19 cellular contexts compared by ENCODE assay signal in the genomic region with DNA sequence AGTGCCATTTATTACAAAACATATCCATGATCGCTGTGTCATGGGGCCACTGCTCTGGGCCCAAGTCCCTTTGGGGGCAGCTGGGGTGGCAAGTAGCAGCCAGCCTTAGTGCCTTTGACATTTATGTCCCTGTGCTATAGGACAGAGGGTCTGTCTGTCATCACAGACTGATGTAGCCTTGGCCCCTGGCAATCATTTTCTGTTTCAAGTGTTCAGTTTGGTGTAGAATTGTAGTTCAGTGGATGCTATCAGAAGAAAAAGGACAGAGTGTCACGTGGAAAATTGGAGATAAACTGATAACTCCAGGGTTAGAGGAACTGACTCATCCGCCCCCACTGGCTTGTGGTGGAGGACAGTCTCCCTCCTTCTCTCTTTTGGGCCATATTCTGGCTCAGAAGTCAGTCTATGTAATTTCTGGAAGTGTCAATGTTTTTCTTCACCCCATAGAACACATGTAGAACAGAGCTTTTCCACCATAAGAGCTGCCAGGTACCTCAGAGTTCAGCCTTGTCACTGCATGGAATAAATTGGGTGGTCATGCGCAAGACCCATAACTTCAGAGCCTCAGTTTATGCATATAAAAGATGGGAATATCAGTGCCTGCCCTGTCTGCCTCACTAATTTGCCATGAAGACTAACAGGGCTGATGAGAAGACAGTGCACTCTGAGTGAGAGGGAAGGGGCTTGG. TPM values are rescaled to one million over a fixed set of nuclear protein-coding genes. Genes with fewer than 3 reads are reported as not detected.
A peak's percentile ranks its signal among the peaks of the same experiment; 100 is the strongest.
DNase-seq lines count a peak whose midpoint lies in the region; ATAC-seq and TF ChIP-seq lines count a peak whose summit lies in the region.
"Had no signal": no experiment of that assay in that cellular context is flagged by ENCODE, and none has a peak within 500 bp of the region (broad histone marks: within the 10 kb centered on the region; RNA-seq: fewer than 3 reads in every experiment).

No MANE protein-coding gene starts in this region.

- no peak overlapping the region for H3K18ac ChIP-seq in mesendoderm (ENCODE audit: low read length)

- H4K5ac ChIP-seq in mesendoderm (ENCODE audit: low read length) = no peak overlapping the region

- H3K36me3 ChIP-seq in A673 (ENCODE audit: insufficient read depth, low read length, poor library complexity, severe bottlenecking) = no peaks in the 10 kb centered on the region
- H3K36me3 ChIP-seq in fibroblast of lung (ENCODE audit: control insufficient read depth, insufficient read depth, low read length) = no peaks in the 10 kb centered on the region
- no peaks in the 10 kb centered on the region for H3K36me3 ChIP-seq in mesendoderm (ENCODE audit: control insufficient read depth, insufficient read depth, low read length)
- H3K36me3 ChIP-seq: BE2C, SJCRH30, thyroid gland had no signal

- H4K8ac ChIP-seq in mesendoderm (ENCODE audit: low read depth, low read length) = no peak overlapping the region

- no peak for TF ChIP-seq CTCF in A673 (conservative IDR thresholded peaks at IDR 0.05; ENCODE audit: low read depth, low read length)
- no peak for TF ChIP-seq CTCF in fibroblast of lung (conservative IDR thresholded peaks at IDR 0.05 in 1 of 2, IDR thresholded peaks at IDR 0.05 in 1 of 2; ENCODE audit: low read depth in 1 of 2, low read length in 2 of 2)

- BruUV-seq in A673 (replicated peaks; lab: Mats Ljungman, UMichigan) = no TSS peak

- no peak overlapping the region for H2AK5ac ChIP-seq in mesendoderm (ENCODE audit: low read length)

- no peak overlapping the region for H3K23ac ChIP-seq in mesendoderm (ENCODE audit: low read length)

- POLR2A ChIA-PET in A673 (lab: Charles Lee; ENCODE audit: low non-redundant PET) = no interaction called here

- H2BK15ac ChIP-seq in mesendoderm (replicated peaks; ENCODE audit: low read depth) = no peak overlapping the region

- peak overlapping the region; percentile 32 for H3K4me2 ChIP-seq in fibroblast of lung (ENCODE audit: extremely low read depth, insufficient read depth, low read length)
- no peak overlapping the region for H3K4me2 ChIP-seq in mesendoderm (ENCODE audit: low read length)
- H3K4me2 ChIP-seq: hepatocyte had no signal

- H2AFZ ChIP-seq in fibroblast of lung (ENCODE audit: low read length) = no peak overlapping the region
- H2AFZ ChIP-seq: hepatocyte had no signal

- intact Hi-C loops in A673 (cut with micrococcal nuclease; ENCODE audit: unreplicated experiment) = no loop called here

- H3K9me3 ChIP-seq in A673 (ENCODE audit: low read depth, low read length, poor library complexity, severe bottlenecking) (no peaks in the 10 kb centered on the region), fibroblast of lung (ENCODE audit: control insufficient read depth, insufficient read depth, low read depth, low read length) (no peaks in the 10 kb centered on the region)
- H3K9me3 ChIP-seq: BE2C, SJCRH30, thyroid gland had no signal

- H3K79me1 ChIP-seq in mesendoderm (ENCODE audit: low read length) = peaks cover 2% of the 10 kb centered on the region

- H3K4ac ChIP-seq in mesendoderm (ENCODE audit: low read depth, low read length) = no peak overlapping the region

- no peak overlapping the region for H2BK120ac ChIP-seq in mesendoderm (ENCODE audit: low read depth, low read length)

- H3K4me3 ChIP-seq in A673 (ENCODE audit: low read depth, low read length, poor library complexity, severe bottlenecking) (no peak overlapping the region), fibroblast of lung (replicated peaks in 1 of 4; ENCODE audit: control extremely low read depth in 1 of 4, insufficient read depth in 1 of 4, low read depth in 3 of 4, low read length in 4 of 4) (no peak overlapping the region), mesendoderm (ENCODE audit: low read length) (no peak overlapping the region)
- H3K4me3 ChIP-seq: GM12878, hepatocyte, SJCRH30, thyroid gland had no signal

- H3K27ac ChIP-seq in A673 (ENCODE audit: low read depth, low read length, poor library complexity, severe bottlenecking) = no peak overlapping the region
- no peak overlapping the region for H3K27ac ChIP-seq in fibroblast of lung (ENCODE audit: insufficient read depth, low read length)
- no peak overlapping the region for H3K27ac ChIP-seq in mesendoderm (ENCODE audit: low read depth, low read length)
- H3K27ac ChIP-seq: hepatocyte, SJCRH30, thyroid gland had no signal

- no CpG with 5 or more reads among the region's 4 CpGs for WGBS in mesendoderm (ENCODE audit: extremely low coverage, insufficient coverage, low lambda C conversion rate)

- no peak for ATAC-seq in HG03135 (IDR thresholded peaks at IDR 0.05; ENCODE audit: unreplicated experiment)
- ATAC-seq: esophagus mucosa, GM12878, left colon, WTC11 had no signal

- no peak overlapping the region for H3K56ac ChIP-seq in mesendoderm (ENCODE audit: low read length)

- H3K79me2 ChIP-seq in fibroblast of lung (ENCODE audit: control insufficient read depth, insufficient read depth, low read length) (peaks cover 5% of the 10 kb centered on the region), mesendoderm (ENCODE audit: control insufficient read depth, insufficient read depth, low read length) (peaks cover 4% of the 10 kb centered on the region)

- H3K9ac ChIP-seq in fibroblast of lung (ENCODE audit: insufficient read depth, low read length) (no peak overlapping the region), mesendoderm (ENCODE audit: low read length) (no peak overlapping the region)

- no peak overlapping the region for H2BK5ac ChIP-seq in mesendoderm (ENCODE audit: low read length)

- DNase-seq in A673 (ENCODE audit: low spot score) (peak; percentile 9), ELR (ENCODE audit: low read depth) (peak; percentile 55), SIG-M5 (lab: John Stamatoyannopoulos, UW) (peak; percentile 7), fibroblast of lung (ENCODE audit: low read depth in 2 of 2) (peak in 1 of 2 donors; percentile 20), SKM-1 treated with dmso at 0.1 percent for 144 hours (lab: John Stamatoyannopoulos, UW; ENCODE audit: unreplicated experiment) (no peak), mesendoderm (no peak), HT-29 (ENCODE audit: low spot score) (no peak)
- DNase-seq: BE2C, cortex of kidney, DND-41, left colon, NCI-H1048, SJCRH30, thyroid gland had no signal

- H3K4me1 ChIP-seq in A673 (ENCODE audit: insufficient read depth, low read length, poor library complexity, severe bottlenecking) = no peaks in the 10 kb centered on the region
- no peaks in the 10 kb centered on the region for H3K4me1 ChIP-seq in fibroblast of lung (ENCODE audit: control insufficient read depth, extremely low read depth, insufficient read depth, low read length)
- H3K4me1 ChIP-seq in mesendoderm (ENCODE audit: control insufficient read depth, low read depth, low read length) = no peaks in the 10 kb centered on the region
- H3K4me1 ChIP-seq: SJCRH30, thyroid gland had no signal

- H4K20me1 ChIP-seq in fibroblast of lung (ENCODE audit: control insufficient read depth, extremely low read depth, insufficient read depth, low read length) = no peaks in the 10 kb centered on the region

- H3K27me3 ChIP-seq in A673 (replicated peaks; ENCODE audit: insufficient read depth, low read depth, low read length, poor library complexity) (no peaks in the 10 kb centered on the region), fibroblast of lung (ENCODE audit: control insufficient read depth, insufficient read depth, low read length) (no peaks in the 10 kb centered on the region), mesendoderm (ENCODE audit: insufficient read depth, low read length, poor library complexity) (no peaks in the 10 kb centered on the region)
- H3K27me3 ChIP-seq: SJCRH30, thyroid gland had no signal

- CTCF ChIA-PET in A673 (lab: Charles Lee) = no interaction called here

RNA-seq across cellular contexts. Expression of a gene that starts 4.5 kb away (rescaled TPM):
- total RNA-seq in A673 (2021) = 61.6 and 61.9 TPM in 2 replicates
- 81.3 and 90.1 TPM in 2 replicates for total RNA-seq in fibroblast of lung
- polyA plus RNA-seq in fibroblast of lung = 56.7 and 64.6 TPM in 2 replicates
- polyA plus RNA-seq in fibroblast of lung (2012) = 42.5 and 53.1 TPM in 2 replicates
- polyA minus RNA-seq in fibroblast of lung (ENCODE audit: low replicate concordance) = 1.1 and 3.3 TPM in 2 replicates
- polyA plus RNA-seq in mesendoderm (2013, experiment 1 of 2) = 53.8 TPM
- polyA plus RNA-seq in mesendoderm (2013, experiment 2 of 2) = 51.1 TPM
- 46.0 and 54.4 TPM in 2 replicates for total RNA-seq in HT-29 (2014; rRNA removed; shearing (Covaris generic))

RNA-seq across cellular contexts. Expression of a gene that starts 50.1 kb away (rescaled TPM):
- total RNA-seq in A673 (2021) = 138 and 148 TPM in 2 replicates
- 216 and 293 TPM in 2 replicates for total RNA-seq in fibroblast of lung
- 233 and 284 TPM in 2 replicates for polyA plus RNA-seq in fibroblast of lung
- polyA plus RNA-seq in fibroblast of lung (2012) = 185 and 205 TPM in 2 replicates
- polyA minus RNA-seq in fibroblast of lung (ENCODE audit: low replicate concordance) = 53.3 and 62.6 TPM in 2 replicates
- polyA plus RNA-seq in mesendoderm (2013, experiment 1 of 2) = 70.0 TPM
- polyA plus RNA-seq in mesendoderm (2013, experiment 2 of 2) = 69.3 TPM
- total RNA-seq in HT-29 (2014; rRNA removed; shearing (Covaris generic)) = 50.7 and 52.3 TPM in 2 replicates

Comparison
In these comparisons a context has a peak if more than half of its experiments do, and no peak if none do; other contexts are left out.
1. DNase-seq: peak in A673 (single experiment), ELR (single experiment) and SIG-M5 (single experiment); none in SKM-1 treated with dmso at 0.1 percent for 144 hours (single experiment), mesendoderm (single experiment) and HT-29 (single experiment).